ENCODE assay signal across 10 cellular contexts in the genomic region with DNA sequence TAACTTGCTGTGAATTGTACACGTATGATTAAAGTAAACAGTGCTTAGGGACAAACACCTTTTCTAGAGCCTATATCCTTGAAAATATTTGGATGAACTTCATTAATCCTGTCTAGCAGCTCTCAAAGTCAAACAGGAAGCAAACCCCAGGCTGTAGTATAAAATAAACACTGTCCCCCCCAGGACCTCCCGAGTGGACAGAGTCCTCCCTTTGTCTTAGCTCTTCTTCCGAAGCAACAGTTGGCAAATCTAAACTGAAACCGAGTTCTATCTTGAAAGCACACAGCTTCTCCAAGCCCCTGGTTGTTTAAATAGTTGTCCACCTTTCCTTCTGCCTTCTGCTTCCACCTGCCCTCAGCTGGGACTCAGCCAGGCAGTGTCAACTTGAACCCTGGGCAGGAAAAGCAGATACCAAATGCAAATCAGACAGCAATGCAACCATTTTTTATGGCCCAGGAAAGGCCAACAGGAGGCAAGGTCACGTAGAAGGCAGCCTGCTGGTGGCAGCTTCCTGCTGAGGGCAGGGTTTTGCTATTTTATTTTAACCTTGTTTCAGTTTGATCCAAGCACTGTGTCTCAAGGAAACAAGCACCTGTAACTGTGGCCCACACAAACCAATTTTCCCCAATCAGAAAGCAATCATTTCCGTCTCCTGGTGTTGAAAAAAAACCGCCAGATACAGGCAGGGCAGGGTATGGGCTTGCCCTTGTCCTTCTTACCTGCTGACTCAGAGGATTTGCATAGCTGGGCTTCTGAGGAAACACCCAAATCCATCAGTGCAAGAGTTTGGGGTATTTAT.
DNase-seq lines count a peak whose midpoint lies in the region; ATAC-seq lines count a peak whose summit lies in the region.
"Had no signal": no experiment of that assay in that cellular context is flagged by ENCODE, and none has a peak within 500 bp of the region (broad histone marks: within the 10 kb centered on the region; RNA-seq: fewer than 3 reads in every experiment).

No MANE protein-coding gene starts in this region.

- H3K4me3 ChIP-seq in duodenal mucosa (ENCODE audit: low read depth in 1 of 2, low read length in 2 of 2) (peak overlapping the region; percentile 19 to 29), SJCRH30 (no peak overlapping the region)

- H3K9me3 ChIP-seq in duodenal mucosa (ENCODE audit: control insufficient read depth in 1 of 2, low read length in 2 of 2) (no peaks in the 10 kb centered on the region), SJCRH30 (replicated peaks) (no peaks in the 10 kb centered on the region)

- H3K27ac ChIP-seq in duodenal mucosa (ENCODE audit: low read depth, low read length) (peak overlapping the region; percentile 74), SJCRH30 (no peak overlapping the region)

- no peaks in the 10 kb centered on the region for H3K36me3 ChIP-seq in duodenal mucosa (ENCODE audit: control insufficient read depth in 1 of 2, insufficient read depth in 2 of 2, low read length in 2 of 2)
- H3K36me3 ChIP-seq in SJCRH30, result no peaks in the 10 kb centered on the region

- ATAC-seq in GM18498 (IDR thresholded peaks at IDR 0.05; ENCODE audit: unreplicated experiment), result peak; percentile 71
- peak; percentile 58 for ATAC-seq in GM21390 (IDR thresholded peaks at IDR 0.05; ENCODE audit: unreplicated experiment)
- ATAC-seq in HG03571 (IDR thresholded peaks at IDR 0.05; ENCODE audit: unreplicated experiment), result peak; percentile 55

- H3K4me1 ChIP-seq in duodenal mucosa (ENCODE audit: control insufficient read depth in 1 of 2, insufficient read depth in 2 of 2, low read length in 2 of 2) (peaks cover 23 to 24% of the 10 kb centered on the region in 2 donors), SJCRH30 (no peaks in the 10 kb centered on the region)

- no peak for DNase-seq in NCI-H524 (lab: John Stamatoyannopoulos, UW)
- DNase-seq in stimulated activated CD4-positive, alpha-beta T cell treated with anti-CD3 and anti-CD28 coated beads, Interleukin-4, amount 100 ng/mL, for 4 hours, result no peak
- no peak for DNase-seq in NCI-H1105 (lab: John Stamatoyannopoulos, UW)
- DNase-seq in SJCRH30, result no peak
- DNase-seq: caudate nucleus, DMS79 treated with DMSO at 0.1 percent for 48 hours had no signal

- peak overlapping the region; percentile 6 to 56 for H3K9ac ChIP-seq in duodenal mucosa (ENCODE audit: low read depth in 1 of 2, low read length in 2 of 2)

- no peaks in the 10 kb centered on the region for H3K27me3 ChIP-seq in duodenal mucosa (ENCODE audit: control insufficient read depth in 1 of 2, insufficient read depth in 2 of 2, low read length in 2 of 2)
- peaks cover 4% of the 10 kb centered on the region; the same call in 1 of the 2 replicates for H3K27me3 ChIP-seq in SJCRH30
